In genomic region chr15:54227569-54227968, GRCh38 we compare ENCODE assay signal across 38 cellular contexts.
"Had no signal": no experiment of that assay in that cellular context is flagged by ENCODE, and none has a peak within 500 bp of the region (broad histone marks: within the 10 kb centered on the region; RNA-seq: fewer than 3 reads in every experiment).

No MANE protein-coding gene starts in this region.

- H3K36me3 Mint-ChIP-seq: activated naive CD4-positive, alpha-beta T cell treated with anti-CD3 and anti-CD28 coated beads, Interleukin-2, amount 10 ng/mL, durations not matched to agents 7 days and 5 days; activated naive CD4-positive, alpha-beta T cell treated with anti-CD3 and anti-CD28 coated beads, Interleukin-2, amount 50 U/mL, for 24 hours; activated naive CD8-positive, alpha-beta T cell; activated naive CD8-positive, alpha-beta T cell treated with anti-CD3 and anti-CD28 coated beads, Interleukin-2, amount 10 ng/mL, durations not matched to agents 7 days and 5 days; WTC11 had no signal

- H3K36me3 ChIP-seq: cardiac muscle cell, WERI-Rb-1 had no signal

- ATAC-seq: activated CD4-positive, alpha-beta T cell treated with anti-CD3 and anti-CD28 coated beads for 36 hours; activated CD4-positive, CD25-positive, alpha-beta regulatory T cell treated with anti-CD3 and anti-CD28 coated beads, Interleukin-2, amount 50 U/mL, for 24 hours; activated CD8-positive, alpha-beta T cell treated with anti-CD3 and anti-CD28 coated beads, Interleukin-2, amount 10 ng/mL, durations not matched to agents 7 days and 5 days; activated naive CD8-positive, alpha-beta T cell treated with anti-CD3 and anti-CD28 coated beads, Interleukin-2, amount 50 U/mL, for 24 hours; activated T-cell treated with anti-CD3 and anti-CD28 coated beads, Interleukin-2, amount 50 U/mL, for 4 hours; activated T-cell treated with anti-CD3 and anti-CD28 coated beads, Interleukin-2, amount 50 U/mL, for 72 hours; body of pancreas; WTC11 had no signal

- DNase-seq: activated CD4-positive, alpha-beta memory T cell treated with anti-CD3 and anti-CD28 coated beads, Interleukin-2, amount 10 ng/mL, durations not matched to agents 7 days and 5 days; activated CD4-positive, alpha-beta T cell treated with anti-CD3 and anti-CD28 coated beads for 1 hour; activated CD4-positive, alpha-beta T cell treated with anti-CD3 and anti-CD28 coated beads for 36 hours; activated CD4-positive, alpha-beta T cell treated with anti-CD3 and anti-CD28 coated beads for 48 hours; activated CD4-positive, alpha-beta T cell treated with anti-CD3 and anti-CD28 coated beads, Interleukin-2, amount 10 ng/mL, durations not matched to agents 7 days and 5 days; activated CD4-positive, alpha-beta T cell treated with anti-CD3 and anti-CD28 coated beads, Interleukin-2, amount 50 U/mL, for 48 hours; activated CD4-positive, CD25-positive, alpha-beta regulatory T cell; activated CD8-positive, alpha-beta memory T cell treated with anti-CD3 and anti-CD28 coated beads, Interleukin-2, amount 50 U/mL, for 4 hours; activated CD8-positive, alpha-beta T cell treated with anti-CD3 and anti-CD28 coated beads, Interleukin-2, amount 10 ng/mL, durations not matched to agents 7 days and 5 days; activated effector memory CD4-positive, alpha-beta T cell treated with Interleukin-2 at 50 U/mL for 16 hours; activated gamma-delta T cell; activated naive CD4-positive, alpha-beta T cell treated with anti-CD3 and anti-CD28 coated beads, Interleukin-2, amount 10 ng/mL, durations not matched to agents 7 days and 5 days; activated naive CD4-positive, alpha-beta T cell treated with Interleukin-2 at 50 U/mL for 16 hours; activated naive CD8-positive, alpha-beta T cell treated with anti-CD3 and anti-CD28 coated beads, Interleukin-2, amount 10 ng/mL, durations not matched to agents 7 days and 5 days; activated naive CD8-positive, alpha-beta T cell treated with anti-CD3 and anti-CD28 coated beads, Interleukin-2, amount 50 U/mL, for 24 hours; activated T-cell treated with anti-CD3 and anti-CD28 coated beads for 4 hours; activated T-cell treated with anti-CD3 and anti-CD28 coated beads, Interleukin-2, amount 50 U/mL, for 1 hour; activated T-cell treated with anti-CD3 and anti-CD28 coated beads, Interleukin-2, amount 50 U/mL, for 4 hours; activated T-cell treated with anti-CD3 and anti-CD28 coated beads, Interleukin-2, amount 50 U/mL, for 72 hours; amygdala; anterior cingulate cortex; body of pancreas; caudate nucleus; cerebellar nuclear complex; SW 1271; T-helper 1 cell; T-helper 2 cell; T-helper 9 cell; WERI-Rb-1 had no signal

- H3K4me1 Mint-ChIP-seq: activated CD4-positive, alpha-beta memory T cell treated with anti-CD3 and anti-CD28 coated beads, Interleukin-2, amount 10 ng/mL, durations not matched to agents 7 days and 5 days; activated CD4-positive, alpha-beta T cell treated with anti-CD3 and anti-CD28 coated beads for 36 hours; activated CD4-positive, alpha-beta T cell treated with anti-CD3 and anti-CD28 coated beads, Interleukin-2, amount 10 ng/mL, durations not matched to agents 7 days and 5 days; activated naive CD4-positive, alpha-beta T cell treated with anti-CD3 and anti-CD28 coated beads, Interleukin-2, amount 10 ng/mL, durations not matched to agents 7 days and 5 days; activated naive CD4-positive, alpha-beta T cell treated with anti-CD3 and anti-CD28 coated beads, Interleukin-2, amount 50 U/mL, for 24 hours; activated naive CD8-positive, alpha-beta T cell treated with anti-CD3 and anti-CD28 coated beads, Interleukin-2, amount 10 ng/mL, durations not matched to agents 7 days and 5 days; activated naive CD8-positive, alpha-beta T cell treated with anti-CD3 and anti-CD28 coated beads, Interleukin-2, amount 50 U/mL, for 24 hours; central memory CD8-positive, alpha-beta T cell; WTC11 had no signal

- H3K27me3 Mint-ChIP-seq: activated CD4-positive, alpha-beta memory T cell treated with anti-CD3 and anti-CD28 coated beads, Interleukin-2, amount 10 ng/mL, durations not matched to agents 7 days and 5 days; activated CD4-positive, alpha-beta T cell treated with anti-CD3 and anti-CD28 coated beads for 36 hours; activated CD4-positive, alpha-beta T cell treated with anti-CD3 and anti-CD28 coated beads, Interleukin-2, amount 10 ng/mL, durations not matched to agents 7 days and 5 days; activated naive CD4-positive, alpha-beta T cell treated with anti-CD3 and anti-CD28 coated beads, Interleukin-2, amount 10 ng/mL, durations not matched to agents 7 days and 5 days; activated naive CD4-positive, alpha-beta T cell treated with anti-CD3 and anti-CD28 coated beads, Interleukin-2, amount 50 U/mL, for 24 hours; activated naive CD8-positive, alpha-beta T cell; activated naive CD8-positive, alpha-beta T cell treated with anti-CD3 and anti-CD28 coated beads, Interleukin-2, amount 10 ng/mL, durations not matched to agents 7 days and 5 days; central memory CD8-positive, alpha-beta T cell had no signal

- H3K27ac Mint-ChIP-seq: activated CD4-positive, alpha-beta memory T cell treated with anti-CD3 and anti-CD28 coated beads, Interleukin-2, amount 10 ng/mL, durations not matched to agents 7 days and 5 days; activated CD4-positive, alpha-beta T cell treated with anti-CD3 and anti-CD28 coated beads for 36 hours; activated CD4-positive, alpha-beta T cell treated with anti-CD3 and anti-CD28 coated beads, Interleukin-2, amount 10 ng/mL, durations not matched to agents 7 days and 5 days; activated CD8-positive, alpha-beta T cell treated with anti-CD3 and anti-CD28 coated beads, Interleukin-2, amount 10 ng/mL, durations not matched to agents 7 days and 5 days; activated naive CD4-positive, alpha-beta T cell treated with anti-CD3 and anti-CD28 coated beads, Interleukin-2, amount 10 ng/mL, durations not matched to agents 7 days and 5 days; activated naive CD4-positive, alpha-beta T cell treated with anti-CD3 and anti-CD28 coated beads, Interleukin-2, amount 50 U/mL, for 24 hours; activated naive CD8-positive, alpha-beta T cell; activated naive CD8-positive, alpha-beta T cell treated with anti-CD3 and anti-CD28 coated beads, Interleukin-2, amount 10 ng/mL, durations not matched to agents 7 days and 5 days; activated naive CD8-positive, alpha-beta T cell treated with anti-CD3 and anti-CD28 coated beads, Interleukin-2, amount 50 U/mL, for 24 hours; activated T-cell treated with anti-CD3 and anti-CD28 coated beads, Interleukin-2, amount 50 U/mL, for 72 hours; activated T-helper 2 cell treated with anti-CD3 and anti-CD28 coated beads, Interferon-gamma antibody, Interleukin-2, Interleukin-4, amounts not matched to agents 10 μg/mL and 5 μg/mL and 100 μg/mL, durations not matched to agents 14 hours and 24 hours and 36 hours; T-helper 1 cell treated with Interleukin-12 subunit alpha and Interleukin-12 subunit beta and Interleukin-4 antibody, amounts not matched to agents 30 μg/mL and 1 μg/mL, for 36 hours; T-helper 2 cell treated with Interferon-gamma antibody and Interleukin-4, amounts not matched to agents 5 μg/mL and 100 μg/mL, for 36 hours; WTC11 had no signal

- H3K27ac ChIP-seq: body of pancreas, cardiac muscle cell, WERI-Rb-1 had no signal

- H3K4me3 Mint-ChIP-seq: activated CD4-positive, alpha-beta memory T cell treated with anti-CD3 and anti-CD28 coated beads, Interleukin-2, amount 10 ng/mL, durations not matched to agents 7 days and 5 days; activated CD4-positive, alpha-beta T cell treated with anti-CD3 and anti-CD28 coated beads for 36 hours; activated CD4-positive, alpha-beta T cell treated with anti-CD3 and anti-CD28 coated beads, Interleukin-2, amount 10 ng/mL, durations not matched to agents 7 days and 5 days; activated CD8-positive, alpha-beta T cell treated with anti-CD3 and anti-CD28 coated beads, Interleukin-2, amount 10 ng/mL, durations not matched to agents 7 days and 5 days; activated naive CD4-positive, alpha-beta T cell treated with anti-CD3 and anti-CD28 coated beads, Interleukin-2, amount 10 ng/mL, durations not matched to agents 7 days and 5 days; activated naive CD4-positive, alpha-beta T cell treated with anti-CD3 and anti-CD28 coated beads, Interleukin-2, amount 50 U/mL, for 24 hours; activated naive CD8-positive, alpha-beta T cell; activated naive CD8-positive, alpha-beta T cell treated with anti-CD3 and anti-CD28 coated beads, Interleukin-2, amount 10 ng/mL, durations not matched to agents 7 days and 5 days; activated naive CD8-positive, alpha-beta T cell treated with anti-CD3 and anti-CD28 coated beads, Interleukin-2, amount 50 U/mL, for 24 hours; activated T-cell treated with anti-CD3 and anti-CD28 coated beads, Interleukin-2, amount 50 U/mL, for 4 hours; activated T-cell treated with anti-CD3 and anti-CD28 coated beads, Interleukin-2, amount 50 U/mL, for 72 hours; central memory CD8-positive, alpha-beta T cell; T-helper 1 cell treated with Interleukin-12 subunit alpha and Interleukin-12 subunit beta and Interleukin-4 antibody, amounts not matched to agents 30 μg/mL and 1 μg/mL, for 36 hours; T-helper 2 cell treated with Interferon-gamma antibody and Interleukin-4, amounts not matched to agents 5 μg/mL and 100 μg/mL, for 36 hours; WTC11 had no signal

- H3K4me1 ChIP-seq: body of pancreas had no signal

- H3K4me3 ChIP-seq: body of pancreas, cardiac muscle cell had no signal

- H3K27me3 ChIP-seq: body of pancreas, cardiac muscle cell had no signal
